1 cellular context compared by ENCODE assay signal in genomic region chr4:170226288-170226687, GRCh38.
TF ChIP-seq lines count a peak whose summit lies in the region.

No MANE protein-coding gene starts in this region.

TF ChIP-seq in GM12878, 131 proteins besides CTCF, POLR2A, EP300 and RAD21 (continued from another document):
- TF ChIP-seq REST (IDR thresholded peaks at IDR 0.05; ENCODE audit: low read depth, low read length) = no peak
- TF ChIP-seq HDAC6 (IDR thresholded peaks at IDR 0.05; ENCODE audit: unreplicated experiment) = no peak
- no peak for TF ChIP-seq SMAD1 (IDR thresholded peaks at IDR 0.05; ENCODE audit: low read depth, partially characterized antibody)
- no peak for TF ChIP-seq BRCA1 (IDR thresholded peaks at IDR 0.05; ENCODE audit: low read depth, low read length)
- TF ChIP-seq ATF2 (IDR thresholded peaks at IDR 0.05; ENCODE audit: low read length) = no peak
- no peak for TF ChIP-seq TCF3 (IDR thresholded peaks at IDR 0.05; ENCODE audit: borderline replicate concordance, insufficient read depth, low read depth, low read length)
- no peak for TF ChIP-seq ZZZ3 (IDR thresholded peaks at IDR 0.05; ENCODE audit: control insufficient read depth, insufficient read length, low read depth)
